14 cellular contexts compared by ENCODE assay signal in genomic region chrX:148070504-148070877, GRCh38.
DNase-seq lines count a peak whose midpoint lies in the region; ATAC-seq and TF ChIP-seq lines count a peak whose summit lies in the region.
"Had no signal": no experiment of that assay in that cellular context is flagged by ENCODE, and none has a peak within 500 bp of the region (broad histone marks: within the 10 kb centered on the region; RNA-seq: fewer than 3 reads in every experiment).

No MANE protein-coding gene starts in this region.

- ATAC-seq in HG03108 (IDR thresholded peaks at IDR 0.05; ENCODE audit: unreplicated experiment) = no peak
- ATAC-seq in GM21528 (IDR thresholded peaks at IDR 0.05; ENCODE audit: low FRiP score, unreplicated experiment) = no peak
- no peak for ATAC-seq in HG02678 (IDR thresholded peaks at IDR 0.05; ENCODE audit: unreplicated experiment)
- ATAC-seq: A549, Panc1 had no signal

- TF ChIP-seq CTCF in choroid plexus epithelial cell (conservative IDR thresholded peaks at IDR 0.05; ENCODE audit: low read depth, low read length) = no peak

- DNase-seq in NOMO-1 treated with DMSO at 0.1 percent for 48 hours (lab: John Stamatoyannopoulos, UW; ENCODE audit: unreplicated experiment) (peak; percentile 31), NOMO-1 treated with dmso at 0.1 percent for 144 hours (lab: John Stamatoyannopoulos, UW; ENCODE audit: unreplicated experiment) (no peak), NCI-H1694 (lab: John Stamatoyannopoulos, UW) (peak; percentile 22), choroid plexus epithelial cell (ENCODE audit: low read depth) (peak; percentile 0)
- DNase-seq: CD8-positive, alpha-beta memory T cell; DND-41; NCI-H2107; NK-92 treated with Interleukin-12 subunit alpha and Interleukin-12 subunit beta, amount 100 ng/mL, for 24 hours had no signal

- no peak overlapping the region for H3K4me3 ChIP-seq in choroid plexus epithelial cell (ENCODE audit: low read depth, low read length)
- H3K4me3 ChIP-seq: A549; BLaER1 treated with 17β-estradiol and CSF1 and Interleukin-3, amounts not matched to agents 10 nM and 100 nM had no signal
